ENCODE assay signal across 13 cellular contexts in genomic region chr2:138476186-138476585, GRCh38. TPM values are rescaled to one million over a fixed set of nuclear protein-coding genes. Genes with fewer than 3 reads are reported as not detected.
DNase-seq lines count a peak whose midpoint lies in the region; ATAC-seq, FAIRE-seq and TF ChIP-seq lines count a peak whose summit lies in the region.
"Had no signal": no experiment of that assay in that cellular context is flagged by ENCODE, and none has a peak within 500 bp of the region (broad histone marks: within the 10 kb centered on the region; RNA-seq: fewer than 3 reads in every experiment).

No MANE protein-coding gene starts in this region.

- no peak overlapping the region for H3K27ac Mint-ChIP-seq in MCF 10A (ENCODE audit: low read depth, unreplicated experiment)
- H3K27ac Mint-ChIP-seq: CD4-positive, alpha-beta memory T cell had no signal

- dilution Hi-C loops in mammary epithelial cell (cut with HindIII; ENCODE audit: low sequenced_read_pairs) = no loop called here

- H3K27me3 Mint-ChIP-seq in MCF 10A (ENCODE audit: insufficient read depth, unreplicated experiment) = no peaks in the 10 kb centered on the region
- H3K27me3 Mint-ChIP-seq: B cell; CD4-positive, alpha-beta memory T cell had no signal

- H3K36me3 Mint-ChIP-seq in MCF 10A (ENCODE audit: insufficient read depth, unreplicated experiment) = no peaks in the 10 kb centered on the region
- H3K36me3 Mint-ChIP-seq: CD4-positive, alpha-beta memory T cell had no signal

- CTCF ChIA-PET in mammary epithelial cell (lab: Charles Lee; ENCODE audit: low non-redundant PET) = no interaction called here
- CTCF ChIA-PET in MCF 10A (lab: Yijun Ruan, JAX) = interaction anchor here (0.6 to 1.5 kb wide), 4 partner anchors 25 to 35 kb away, joined by 3 to 4 read pairs (median 4); no protein-coding TSS in a partner anchor

- FAIRE-seq in bronchial epithelial cell (lab: Jason Lieb, UNC) = no peak
- FAIRE-seq: H54, HepG2, HTR-8/SVneo had no signal

- no peak overlapping the region for H3K4me3 ChIP-seq in mammary epithelial cell (replicated peaks in 1 of 3; ENCODE audit: insufficient read depth in 1 of 3, low read depth in 2 of 3, low read length in 3 of 3)
- no peak overlapping the region for H3K4me3 ChIP-seq in bronchial epithelial cell (ENCODE audit: low read depth, low read length)
- no peak overlapping the region for H3K4me3 ChIP-seq in left lung

- H4K20me1 ChIP-seq in mammary epithelial cell (ENCODE audit: insufficient read depth, low read length) = no peaks in the 10 kb centered on the region

- H3K27ac ChIP-seq in mammary epithelial cell (ENCODE audit: insufficient read depth, low read depth, low read length) (no peak overlapping the region), left lung (no peak overlapping the region)

- peak; percentile 21 for ATAC-seq in left lung

- DNase-seq in mammary epithelial cell (peak; percentile 32), MCF 10A (ENCODE audit: unreplicated experiment) (no peak), bronchial epithelial cell (ENCODE audit: low read depth) (peak; percentile 66), left lung (no peak), NCI-H446 (lab: John Stamatoyannopoulos, UW) (no peak), NAMALWA (ENCODE audit: low spot score) (no peak), T1000 (lab: John Stamatoyannopoulos, UW) (no peak)
- DNase-seq: C1 segment of cervical spinal cord; CD4-positive, alpha-beta memory T cell had no signal

- H3K9me3 Mint-ChIP-seq in MCF 10A (ENCODE audit: unreplicated experiment) = no peaks in the 10 kb centered on the region
- H3K9me3 Mint-ChIP-seq: CD4-positive, alpha-beta memory T cell had no signal

- H3K4me2 ChIP-seq in mammary epithelial cell (ENCODE audit: insufficient read depth, low read depth, low read length) = peak overlapping the region; percentile 20

- no peaks in the 10 kb centered on the region for H3K27me3 ChIP-seq in mammary epithelial cell (ENCODE audit: insufficient read depth, low read length)
- no peaks in the 10 kb centered on the region for H3K27me3 ChIP-seq in bronchial epithelial cell (ENCODE audit: control insufficient read depth, insufficient read depth, low read length)
- no peaks in the 10 kb centered on the region for H3K27me3 ChIP-seq in left lung

- in situ Hi-C loops in mammary epithelial cell (cut with MboI; ENCODE audit: low sequenced_read_pairs in 2 of 2) = no loop called here

- BruUV-seq in mammary epithelial cell (replicated peaks; lab: Mats Ljungman, UMichigan) (no TSS peak), MCF 10A (replicated peaks; lab: Mats Ljungman, UMichigan) (no TSS peak)

- H3K36me3 ChIP-seq in mammary epithelial cell (ENCODE audit: insufficient read depth, low read length) (no peaks in the 10 kb centered on the region), bronchial epithelial cell (ENCODE audit: control insufficient read depth, insufficient read depth, low read length) (no peaks in the 10 kb centered on the region), left lung (no peaks in the 10 kb centered on the region)

- TF ChIP-seq CTCF in mammary epithelial cell (conservative IDR thresholded peaks at IDR 0.05 in 1 of 2, IDR thresholded peaks at IDR 0.05 in 1 of 2; ENCODE audit: extremely low read depth in 1 of 2, insufficient read depth in 1 of 2, low read depth in 1 of 2, low read length in 2 of 2) = no peak
- no peak for TF ChIP-seq CTCF in MCF 10A (IDR thresholded peaks at IDR 0.05; ENCODE audit: unreplicated experiment)
- no peak for TF ChIP-seq CTCF in bronchial epithelial cell (IDR thresholded peaks at IDR 0.05; ENCODE audit: insufficient read depth, low read length, severe bottlenecking)
- no peak for TF ChIP-seq CTCF in left lung (IDR thresholded peaks at IDR 0.05)

- no peak overlapping the region for H3K4me3 Mint-ChIP-seq in MCF 10A (ENCODE audit: unreplicated experiment)
- H3K4me3 Mint-ChIP-seq: B cell; CD4-positive, alpha-beta memory T cell had no signal

- H3K4me1 Mint-ChIP-seq in MCF 10A (ENCODE audit: insufficient read depth, unreplicated experiment) = peaks cover 11% of the 10 kb centered on the region
- H3K4me1 Mint-ChIP-seq: CD4-positive, alpha-beta memory T cell had no signal

- H3K4me1 ChIP-seq in mammary epithelial cell (ENCODE audit: insufficient read depth, low read length) (peaks cover 17% of the 10 kb centered on the region), left lung (peaks cover 0 to 6% of the 10 kb centered on the region in 2 donors)

- intact Hi-C loops in mammary epithelial cell (cut with micrococcal nuclease) (loop anchor here (2.0 kb wide), 1 partner anchor 25 kb away; the partner anchor contains the start of gene SPOPL), MCF 10A (cut with micrococcal nuclease) (no loop called here), left lung (cut with DNase I) (no loop called here)

- no peak overlapping the region for H3K9ac ChIP-seq in mammary epithelial cell (ENCODE audit: insufficient read depth, low read length)

- POLR2A ChIA-PET in MCF 10A (lab: Yijun Ruan, JAX) = no interaction called here

- H3K9me3 ChIP-seq in mammary epithelial cell (replicated peaks; ENCODE audit: insufficient read depth, low read length) = no peaks in the 10 kb centered on the region
- no peaks in the 10 kb centered on the region for H3K9me3 ChIP-seq in left lung

- H3K79me2 ChIP-seq in mammary epithelial cell (ENCODE audit: insufficient read depth, low read length) = no peaks in the 10 kb centered on the region

- H2AFZ ChIP-seq in mammary epithelial cell (ENCODE audit: low read depth, low read length) = no peak overlapping the region

RNA-seq across cellular contexts. Expression of gene SPOPL, which starts 25.4 kb away (rescaled TPM):
- total RNA-seq in mammary epithelial cell = 10 to 100 TPM; 23.2 to 24.3 TPM
- polyA plus RNA-seq in mammary epithelial cell = 8.6 TPM
- polyA minus RNA-seq in mammary epithelial cell = 30.0 TPM
- total RNA-seq in MCF 10A (2022) = 15.8 and 17.7 TPM in 2 replicates
- 31.6 and 34.8 TPM in 2 replicates for total RNA-seq in bronchial epithelial cell
- total RNA-seq in left lung = 10 to 100 TPM; 24.7 to 29.4 TPM

Comparison
In these comparisons a context has a peak if more than half of its experiments do, and no peak if none do; other contexts are left out.
1. DNase-seq: peak in mammary epithelial cell (single experiment) and bronchial epithelial cell (single experiment); none in MCF 10A (single experiment), left lung (0 of 2), NCI-H446 (0 of 2), NAMALWA (single experiment) and T1000 (single experiment).